In genomic region chr3:169283902-169284451, GRCh38 we compare ENCODE assay signal across 14 cellular contexts.
"Had no signal": no experiment of that assay in that cellular context is flagged by ENCODE, and none has a peak within 500 bp of the region (broad histone marks: within the 10 kb centered on the region; RNA-seq: fewer than 3 reads in every experiment).

No MANE protein-coding gene starts in this region.

- H3K27me3 Mint-ChIP-seq: activated CD4-positive, alpha-beta memory T cell treated with anti-CD3 and anti-CD28 coated beads, Interleukin-2, amount 10 ng/mL, durations not matched to agents 7 days and 5 days; activated naive CD8-positive, alpha-beta T cell; memory B cell; T-helper 17 cell had no signal

- ATAC-seq: stimulated activated naive CD8-positive, alpha-beta T cell treated with anti-CD3 and anti-CD28 coated beads, Interleukin-15, Interleukin-2, amounts not matched to agents 100 U/mL and 50 U/mL, for 24 hours; T-helper 17 cell had no signal

- H3K9me3 Mint-ChIP-seq: activated CD4-positive, alpha-beta memory T cell treated with anti-CD3 and anti-CD28 coated beads, Interleukin-2, amount 10 ng/mL, durations not matched to agents 7 days and 5 days; memory B cell; neural crest cell had no signal

- H3K36me3 Mint-ChIP-seq: activated naive CD8-positive, alpha-beta T cell; memory B cell had no signal

- H3K4me1 Mint-ChIP-seq: activated CD4-positive, alpha-beta memory T cell treated with anti-CD3 and anti-CD28 coated beads, Interleukin-2, amount 10 ng/mL, durations not matched to agents 7 days and 5 days; memory B cell; T-helper 17 cell had no signal

- H3K4me3 Mint-ChIP-seq: activated CD4-positive, alpha-beta memory T cell treated with anti-CD3 and anti-CD28 coated beads, Interleukin-2, amount 10 ng/mL, durations not matched to agents 7 days and 5 days; activated naive CD8-positive, alpha-beta T cell; memory B cell; neural crest cell; T-helper 17 cell had no signal

- DNase-seq: activated CD4-positive, alpha-beta memory T cell treated with anti-CD3 and anti-CD28 coated beads, Interleukin-2, amount 10 ng/mL, durations not matched to agents 7 days and 5 days; activated gamma-delta T cell; activated T-cell treated with anti-CD3 and anti-CD28 coated beads, Interleukin-2, amount 50 U/mL, for 48 hours; amygdala; esophagus squamous epithelium; foreskin fibroblast; left ventricle myocardium inferior; stimulated activated CD4-positive, alpha-beta T cell treated with anti-CD3 and anti-CD28 coated beads, Interleukin-4, amount 100 ng/mL, for 1 hour; stimulated activated CD8-positive, alpha-beta memory T cell treated with anti-CD3 and anti-CD28 coated beads, Interleukin-4, amount 100 ng/mL, for 48 hours; stimulated activated naive CD8-positive, alpha-beta T cell treated with anti-CD3 and anti-CD28 coated beads, Interleukin-15, Interleukin-2, amounts not matched to agents 100 U/mL and 50 U/mL, for 24 hours; T-helper 17 cell had no signal

- H3K27ac Mint-ChIP-seq: activated CD4-positive, alpha-beta memory T cell treated with anti-CD3 and anti-CD28 coated beads, Interleukin-2, amount 10 ng/mL, durations not matched to agents 7 days and 5 days; activated naive CD8-positive, alpha-beta T cell; memory B cell; T-helper 17 cell had no signal
